ENCODE assay signal across 1 cellular context in the genomic region with DNA sequence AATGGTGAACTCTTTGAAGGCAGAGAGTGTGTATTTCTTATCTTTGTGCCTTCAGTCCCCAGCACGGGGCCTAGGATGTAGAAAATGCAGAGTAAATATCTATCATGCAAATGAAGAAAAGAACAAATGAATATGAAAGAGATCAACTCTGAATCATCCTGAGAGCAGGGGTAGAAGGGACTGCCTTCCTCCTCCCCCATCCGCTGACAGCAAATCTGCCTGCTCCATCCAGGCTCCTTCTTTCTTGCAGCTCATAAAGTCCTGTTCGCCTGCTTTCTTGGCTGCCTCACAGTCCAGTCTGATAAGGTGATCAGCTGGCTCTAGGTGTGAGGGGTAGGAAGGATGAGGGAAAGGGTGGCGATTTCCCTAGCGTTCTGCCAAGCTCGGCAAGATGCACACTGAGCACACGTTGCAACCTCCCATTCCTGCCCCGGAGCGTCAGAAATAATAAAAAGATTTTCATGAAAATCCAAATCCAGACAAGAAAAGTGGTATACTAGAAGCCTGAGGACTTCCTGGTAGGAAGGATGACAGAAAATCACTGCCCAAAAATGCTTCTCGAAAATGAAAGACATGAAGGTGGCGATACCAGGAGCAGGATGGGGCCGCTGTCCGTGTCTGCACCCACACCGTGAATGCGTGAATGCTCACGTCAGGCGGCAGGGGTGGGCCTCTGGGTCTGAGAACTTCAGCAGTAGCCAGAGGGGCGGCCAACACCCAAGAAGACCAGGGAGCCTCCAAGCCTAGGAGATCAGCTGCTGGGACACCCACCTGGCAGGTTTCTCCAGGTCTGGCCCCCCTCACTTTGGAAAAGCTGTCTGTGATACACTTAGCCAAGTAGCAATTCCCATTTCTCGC.
TF ChIP-seq lines count a peak whose summit lies in the region.

No MANE protein-coding gene starts in this region.

TF ChIP-seq in IMR-90, 13 proteins besides CTCF, POLR2A, EP300 and RAD21:
- TF ChIP-seq RFX5 (IDR thresholded peaks at IDR 0.05; ENCODE audit: low read depth, low read length) (no peak), NFE2L2 (IDR thresholded peaks at IDR 0.05; ENCODE audit: low read depth, low read length) (no peak)
